1 cellular context compared by ENCODE assay signal in the genomic region with DNA sequence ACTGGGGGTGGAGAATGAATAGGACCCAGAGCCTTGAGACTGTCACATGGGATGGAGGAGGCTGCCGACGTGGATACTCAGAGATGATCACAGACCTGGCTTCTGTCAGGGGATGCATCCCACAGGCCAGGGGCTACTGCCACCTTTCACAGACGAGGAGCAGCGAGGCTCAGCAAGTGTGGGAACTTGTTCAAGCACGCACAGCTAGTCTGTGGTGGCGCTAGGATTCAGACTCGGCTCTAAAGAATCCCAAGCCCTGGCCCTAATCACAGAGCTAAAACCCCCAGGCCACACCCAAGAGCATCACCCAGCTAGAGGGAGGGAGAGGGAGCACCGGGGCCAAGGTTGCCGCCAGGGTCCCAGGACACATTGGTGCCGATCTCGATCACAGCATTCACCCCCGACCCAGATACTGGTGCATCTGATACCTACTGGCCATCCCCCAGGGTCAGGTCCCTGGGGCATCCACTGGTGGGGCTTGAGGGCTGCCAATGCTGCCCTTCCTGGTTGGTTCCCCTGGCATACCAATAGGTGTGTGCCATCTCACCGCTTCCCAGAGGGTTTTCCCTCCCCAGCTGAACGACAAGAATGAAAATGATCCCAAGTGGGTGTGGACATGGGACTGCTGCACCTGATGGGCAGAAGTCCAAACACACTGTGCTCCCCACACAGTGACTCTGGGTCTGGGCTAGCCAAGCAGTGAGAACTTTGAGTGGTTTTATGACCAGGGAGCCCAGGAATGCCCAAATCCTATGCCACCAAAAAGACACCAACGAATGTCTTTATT.
TF ChIP-seq lines count a peak whose summit lies in the region.

No MANE protein-coding gene starts in this region.

TF ChIP-seq in IMR-90, 13 proteins besides CTCF, POLR2A, EP300 and RAD21 (continued from another document):
- TF ChIP-seq, protein P1, sequence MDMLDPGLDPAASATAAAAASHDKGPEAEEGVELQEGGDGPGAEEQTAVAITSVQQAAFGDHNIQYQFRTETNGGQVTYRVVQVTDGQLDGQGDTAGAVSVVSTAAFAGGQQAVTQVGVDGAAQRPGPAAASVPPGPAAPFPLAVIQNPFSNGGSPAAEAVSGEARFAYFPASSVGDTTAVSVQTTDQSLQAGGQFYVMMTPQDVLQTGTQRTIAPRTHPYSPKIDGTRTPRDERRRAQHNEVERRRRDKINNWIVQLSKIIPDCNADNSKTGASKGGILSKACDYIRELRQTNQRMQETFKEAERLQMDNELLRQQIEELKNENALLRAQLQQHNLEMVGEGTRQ (IDR thresholded peaks at IDR 0.05; ENCODE audit: low read depth, low read length), result no peak
- no peak for TF ChIP-seq CHD1 (IDR thresholded peaks at IDR 0.05; ENCODE audit: low read depth, low read length)
- no peak for TF ChIP-seq RFX5 (IDR thresholded peaks at IDR 0.05; ENCODE audit: low read depth, low read length)
- TF ChIP-seq MAZ (IDR thresholded peaks at IDR 0.05; ENCODE audit: borderline replicate concordance, low read depth, low read length), result no peak
- TF ChIP-seq CEBPB (IDR thresholded peaks at IDR 0.05; ENCODE audit: low read depth, low read length), result no peak
- TF ChIP-seq MXI1 (IDR thresholded peaks at IDR 0.05; ENCODE audit: borderline replicate concordance, low read depth, low read length), result no peak
- TF ChIP-seq, protein P2, sequence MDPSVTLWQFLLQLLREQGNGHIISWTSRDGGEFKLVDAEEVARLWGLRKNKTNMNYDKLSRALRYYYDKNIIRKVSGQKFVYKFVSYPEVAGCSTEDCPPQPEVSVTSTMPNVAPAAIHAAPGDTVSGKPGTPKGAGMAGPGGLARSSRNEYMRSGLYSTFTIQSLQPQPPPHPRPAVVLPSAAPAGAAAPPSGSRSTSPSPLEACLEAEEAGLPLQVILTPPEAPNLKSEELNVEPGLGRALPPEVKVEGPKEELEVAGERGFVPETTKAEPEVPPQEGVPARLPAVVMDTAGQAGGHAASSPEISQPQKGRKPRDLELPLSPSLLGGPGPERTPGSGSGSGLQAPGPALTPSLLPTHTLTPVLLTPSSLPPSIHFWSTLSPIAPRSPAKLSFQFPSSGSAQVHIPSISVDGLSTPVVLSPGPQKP (IDR thresholded peaks at IDR 0.05; ENCODE audit: borderline replicate concordance, low read depth, low read length), result no peak
